In the genomic region with DNA sequence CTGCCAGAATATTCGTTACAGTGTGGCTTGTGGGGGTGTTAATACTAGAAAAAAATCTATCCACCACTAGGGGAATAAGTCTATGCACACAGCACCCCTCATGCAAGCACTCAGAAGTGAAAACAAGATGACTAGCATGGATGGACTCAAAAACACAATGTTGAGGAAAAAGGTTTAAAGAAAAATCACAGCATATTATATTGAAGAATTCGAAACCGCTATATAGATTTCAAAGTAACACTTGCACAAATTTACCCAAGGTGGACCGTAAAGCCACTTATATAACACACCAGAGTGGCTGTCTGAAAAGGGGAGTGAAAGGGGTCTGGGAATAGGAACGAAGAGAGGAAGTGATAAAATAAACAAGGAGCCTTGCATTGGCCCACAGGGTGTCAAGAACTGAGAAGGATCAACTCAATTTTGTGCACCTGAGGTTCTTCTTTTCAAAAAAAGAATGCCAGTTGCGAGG, we compare ENCODE assay signal across 8 cellular contexts. TPM values are rescaled to one million over a fixed set of nuclear protein-coding genes. Genes with fewer than 3 reads are reported as not detected.
A peak's percentile ranks its signal among the peaks of the same experiment; 100 is the strongest.
DNase-seq lines count a peak whose midpoint lies in the region; ATAC-seq and TF ChIP-seq lines count a peak whose summit lies in the region.

No MANE protein-coding gene starts in this region.

- no peaks in the 10 kb centered on the region for H3K27me3 Mint-ChIP-seq in activated naive CD4-positive, alpha-beta T cell treated with anti-CD3 and anti-CD28 coated beads, Interleukin-2, amount 10 ng/mL, durations not matched to agents 7 days and 5 days

- peak overlapping the region; percentile 98 for H3K4me3 ChIP-seq in ovary

- no peaks in the 10 kb centered on the region for H3K27me3 ChIP-seq in ovary

- H3K9me3 Mint-ChIP-seq in activated naive CD4-positive, alpha-beta T cell treated with anti-CD3 and anti-CD28 coated beads, Interleukin-2, amount 10 ng/mL, durations not matched to agents 7 days and 5 days, result no peaks in the 10 kb centered on the region

- peak overlapping the region; percentile 74 to 81 for H3K27ac ChIP-seq in ovary

- TF ChIP-seq POLR2A in ovary (IDR thresholded peaks at IDR 0.05), result no peak

- peaks cover 34% of the 10 kb centered on the region for H3K4me1 Mint-ChIP-seq in activated naive CD4-positive, alpha-beta T cell treated with anti-CD3 and anti-CD28 coated beads, Interleukin-2, amount 10 ng/mL, durations not matched to agents 7 days and 5 days

- DNase-seq in activated gamma-delta T cell treated with Interleukin-2 at 50 U/mL for 16 hours, result peak; percentile 19
- no peak for DNase-seq in activated gamma-delta T cell (lab: John Stamatoyannopoulos, UW)
- DNase-seq in NCI-H2227 treated with DMSO at 0.1 percent for 48 hours (lab: John Stamatoyannopoulos, UW), result peak; percentile 51
- DNase-seq in activated naive CD4-positive, alpha-beta T cell treated with anti-CD3 and anti-CD28 coated beads, Interleukin-2, amount 10 ng/mL, durations not matched to agents 7 days and 5 days, result peak; percentile 33
- DNase-seq in globus pallidus (ENCODE audit: low spot score), result peak; percentile 58
- DNase-seq in ovary, result no peak
- no peak for DNase-seq in ureter (ENCODE audit: low spot score)

- CTCF ChIA-PET in activated naive CD4-positive, alpha-beta T cell treated with anti-CD3 and anti-CD28 coated beads, Interleukin-2, amount 10 ng/mL, durations not matched to agents 7 days and 5 days (lab: Charles Lee), result interaction anchor here (1.3 kb wide), 1 partner anchor 9 kb away, joined by 5 read pairs; no protein-coding TSS in a partner anchor

- intact Hi-C loops in ovary (cut with DNase I), result no loop called here

- peaks cover 3% of the 10 kb centered on the region for H3K4me1 ChIP-seq in ovary (ENCODE audit: insufficient read depth)

- H3K27ac Mint-ChIP-seq in activated naive CD4-positive, alpha-beta T cell treated with anti-CD3 and anti-CD28 coated beads, Interleukin-2, amount 10 ng/mL, durations not matched to agents 7 days and 5 days, result peak overlapping the region; percentile 94

- 0 to 3% (median 0%) methylated on average over 6 of the region's 6 CpGs for WGBS in ovary, 3 donors

- H3K4me3 Mint-ChIP-seq in activated naive CD4-positive, alpha-beta T cell treated with anti-CD3 and anti-CD28 coated beads, Interleukin-2, amount 10 ng/mL, durations not matched to agents 7 days and 5 days, result peak overlapping the region; percentile 93

- H3K36me3 ChIP-seq in ovary, result no peaks in the 10 kb centered on the region

- TF ChIP-seq EP300 in ovary (IDR thresholded peaks at IDR 0.05), result no peak

- H3K36me3 Mint-ChIP-seq in activated naive CD4-positive, alpha-beta T cell treated with anti-CD3 and anti-CD28 coated beads, Interleukin-2, amount 10 ng/mL, durations not matched to agents 7 days and 5 days, result peaks cover 13% of the 10 kb centered on the region

- no peaks in the 10 kb centered on the region for H3K9me3 ChIP-seq in ovary

- peak; percentile 32 for ATAC-seq in HG02610 (IDR thresholded peaks at IDR 0.05; ENCODE audit: unreplicated experiment)

- peak; percentile 18 to 47 (median 27) for TF ChIP-seq CTCF in ovary (IDR thresholded peaks at IDR 0.05)

RNA-seq across cellular contexts. Expression of a gene that starts 0.5 kb away (rescaled TPM):
- total RNA-seq in ovary, result 10 to 100 TPM; 42.2 to 54.4 (median 45.8) TPM
- polyA plus RNA-seq in ovary, result 10 to 100 TPM; 33.5 to 50.5 TPM
- total RNA-seq in ureter, result 65.3 TPM

RNA-seq across cellular contexts. Expression of a gene that starts 46.1 kb away (rescaled TPM):
- total RNA-seq in ovary, result under 1 TPM in 1 of 7 donors, not detected in 6; 0.23 TPM
- under 1 TPM in 1 of 2 donors, not detected in 1; 0.19 TPM for polyA plus RNA-seq in ovary
- not detected for total RNA-seq in ureter

Comparison
In these comparisons a context has a peak if more than half of its experiments do, and no peak if none do; other contexts are left out.
1. DNase-seq: peak in activated gamma-delta T cell treated with Interleukin-2 at 50 U/mL for 16 hours (single experiment), NCI-H2227 treated with DMSO at 0.1 percent for 48 hours (single experiment), activated naive CD4-positive, alpha-beta T cell treated with anti-CD3 and anti-CD28 coated beads, Interleukin-2, amount 10 ng/mL, durations not matched to agents 7 days and 5 days (single experiment) and globus pallidus (single experiment); none in activated gamma-delta T cell (single experiment), ovary (0 of 5) and ureter (single experiment).